Comparison of ENCODE assay signal across 13 cellular contexts in genomic region chr2:217932661-217933325, GRCh38.
DNase-seq lines count a peak whose midpoint lies in the region; TF ChIP-seq lines count a peak whose summit lies in the region.
"Had no signal": no experiment of that assay in that cellular context is flagged by ENCODE, and none has a peak within 500 bp of the region (broad histone marks: within the 10 kb centered on the region; RNA-seq: fewer than 3 reads in every experiment).

No MANE protein-coding gene starts in this region.

- POLR2A ChIA-PET in OCI-LY7 (lab: Charles Lee) = interaction anchor here (0.7 kb wide), 1 partner anchor 78 kb away, joined by 3 read pairs; no protein-coding TSS in a partner anchor

- H3K9me3 Mint-ChIP-seq in CD14-positive monocyte = peaks cover 0 to 3% (median 0%) of the 10 kb centered on the region in 7 donors
- H3K9me3 Mint-ChIP-seq in osteocyte (ENCODE audit: unreplicated experiment) = no peaks in the 10 kb centered on the region

- H3K9me3 ChIP-seq in OCI-LY7 (ENCODE audit: low read length) = no peaks in the 10 kb centered on the region
- H3K9me3 ChIP-seq: neutrophil had no signal

- TF ChIP-seq CTCF in CD14-positive monocyte (IDR thresholded peaks at IDR 0.05) (no peak), OCI-LY7 (conservative IDR thresholded peaks at IDR 0.05; ENCODE audit: low read length) (0 out of 2 replicates have a peak, but pooled peaks have one; percentile 27), foreskin fibroblast (IDR thresholded peaks at IDR 0.05; ENCODE audit: low read depth, low read length) (peak; percentile 12), osteocyte (IDR thresholded peaks at IDR 0.05) (peak; percentile 47)

- H4K20me1 ChIP-seq in OCI-LY7 (ENCODE audit: insufficient read depth, low read length) = no peaks in the 10 kb centered on the region

- H2AFZ ChIP-seq in OCI-LY7 (ENCODE audit: low read length) = no peak overlapping the region

- CTCF ChIA-PET in OCI-LY7 (lab: Charles Lee; ENCODE audit: unreplicated experiment) = interaction anchor here (1.2 kb wide), 1 partner anchor 61 kb away, joined by 5 read pairs; no protein-coding TSS in a partner anchor

- BruUV-seq in OCI-LY7 (replicated peaks; lab: Mats Ljungman, UMichigan) = no TSS peak

- H3K4me1 Mint-ChIP-seq in CD14-positive monocyte (peaks cover 65% of the 10 kb centered on the region), osteocyte (ENCODE audit: unreplicated experiment) (peaks cover 96% of the 10 kb centered on the region)

- no peak overlapping the region for H3K27ac ChIP-seq in OCI-LY7 (ENCODE audit: low read depth, low read length, poor library complexity, severe bottlenecking)
- H3K27ac ChIP-seq: neutrophil had no signal

- H3K4me3 ChIP-seq in OCI-LY7 (ENCODE audit: low read depth, low read length, poor library complexity, severe bottlenecking) = no peak overlapping the region
- H3K4me3 ChIP-seq in foreskin fibroblast (ENCODE audit: low read depth in 1 of 2, low read length in 2 of 2) = no peak overlapping the region
- H3K4me3 ChIP-seq: K562 had no signal

- intact Hi-C loops in CD14-positive monocyte (cut with micrococcal nuclease) (loop anchor here in 1 of 2 donors (5.0 kb wide), 1 partner anchor 35 kb away; no protein-coding TSS in a partner anchor), OCI-LY7 (cut with micrococcal nuclease; ENCODE audit: unreplicated experiment) (no loop called here)

- H3K27ac Mint-ChIP-seq in CD14-positive monocyte (peak overlapping the region in 4 of 7 donors; percentile 96 to 99 (median 98)), osteocyte (ENCODE audit: unreplicated experiment) (peak overlapping the region; percentile 86)

- no peaks in the 10 kb centered on the region for H3K36me3 ChIP-seq in OCI-LY7 (ENCODE audit: insufficient read depth, low read length)
- H3K36me3 ChIP-seq: neutrophil had no signal

- H3K4me3 Mint-ChIP-seq in CD14-positive monocyte (no peak overlapping the region), osteocyte (ENCODE audit: unreplicated experiment) (peak overlapping the region; percentile 11)

- H3K79me2 ChIP-seq in OCI-LY7 (ENCODE audit: insufficient read depth, low read depth, low read length) = no peaks in the 10 kb centered on the region

- H3K4me2 ChIP-seq in OCI-LY7 (ENCODE audit: low read length) = no peak overlapping the region

- H3K9me2 ChIP-seq in OCI-LY7 (ENCODE audit: insufficient read depth, low read length) = no peaks in the 10 kb centered on the region

- DNase-seq in CD14-positive monocyte (ENCODE audit: low spot score) (no peak), OCI-LY7 (ENCODE audit: low spot score) (no peak), foreskin fibroblast (peak in 1 of 2 donors; percentile 35), osteocyte (ENCODE audit: extremely low spot score, unreplicated experiment) (no peak), NCI-H526 treated with DMSO at 0.1 percent for 48 hours (lab: John Stamatoyannopoulos, UW) (no peak), midbrain (lab: John Stamatoyannopoulos, UW) (no peak), globus pallidus (ENCODE audit: low spot score) (no peak), RPMI8226 (no peak)
- DNase-seq: activated T-cell treated with anti-CD3 and anti-CD28 coated beads for 4 hours; SIG-M5; stimulated activated CD8-positive, alpha-beta memory T cell treated with anti-CD3 and anti-CD28 coated beads, Interleukin-4, amount 100 ng/mL, for 48 hours had no signal

- H3K27me3 Mint-ChIP-seq in CD14-positive monocyte (ENCODE audit: low read depth in 3 of 3) = peaks cover 6 to 14% (median 10%) of the 10 kb centered on the region in 3 donors
- H3K27me3 Mint-ChIP-seq in osteocyte (ENCODE audit: unreplicated experiment) = no peaks in the 10 kb centered on the region

- H3K4me1 ChIP-seq in OCI-LY7 (ENCODE audit: insufficient read depth, low read length, poor library complexity, severe bottlenecking) = no peaks in the 10 kb centered on the region

- H3K36me3 Mint-ChIP-seq in CD14-positive monocyte = peaks cover 4 to 21% of the 10 kb centered on the region in 2 donors
- no peaks in the 10 kb centered on the region for H3K36me3 Mint-ChIP-seq in osteocyte (ENCODE audit: unreplicated experiment)
